In genomic region chr16:84061236-84061830, GRCh38 we compare ENCODE assay signal across 1 cellular context.
TF ChIP-seq lines count a peak whose summit lies in the region.

No MANE protein-coding gene starts in this region.

TF ChIP-seq in HepG2, 621 proteins besides CTCF, POLR2A, EP300 and RAD21:
- TF ChIP-seq ZNF660 (CRISPR knock-in tag; IDR thresholded peaks at IDR 0.05; ENCODE audit: borderline replicate concordance, low read depth) (no peak), MXD4 (CRISPR knock-in tag; IDR thresholded peaks at IDR 0.05) (no peak), ZBTB8A (CRISPR knock-in tag; IDR thresholded peaks at IDR 0.05; ENCODE audit: borderline replicate concordance, low read depth) (no peak), DRAP1 (CRISPR knock-in tag; IDR thresholded peaks at IDR 0.05) (no peak), BRD4 (CRISPR knock-in tag; IDR thresholded peaks at IDR 0.05) (no peak), ELF4 (CRISPR knock-in tag; IDR thresholded peaks at IDR 0.05; ENCODE audit: borderline replicate concordance) (no peak), ZNF383 (CRISPR knock-in tag; IDR thresholded peaks at IDR 0.05; ENCODE audit: borderline replicate concordance) (no peak), ZNF354B (CRISPR knock-in tag; IDR thresholded peaks at IDR 0.05) (no peak), ZNF549 (CRISPR knock-in tag; IDR thresholded peaks at IDR 0.05) (no peak)
